1 cellular context compared by ENCODE assay signal in genomic region chr20:38023181-38024085, GRCh38.
TF ChIP-seq lines count a peak whose summit lies in the region.

No MANE protein-coding gene starts in this region.

TF ChIP-seq in HepG2, 621 proteins besides CTCF, POLR2A, EP300 and RAD21 (continued from another document):
- TF ChIP-seq PRDM15 (CRISPR knock-in tag; IDR thresholded peaks at IDR 0.05) = no peak
- peak; percentile 34; the same call in 1 of the 2 replicates for TF ChIP-seq HOXA5 (CRISPR knock-in tag; IDR thresholded peaks at IDR 0.05)
- peak; percentile 27; the same call in 1 of the 2 replicates for TF ChIP-seq HNF1A (IDR thresholded peaks at IDR 0.05; ENCODE audit: low read depth)
- no peak for TF ChIP-seq HNF1A (CRISPR knock-in tag; IDR thresholded peaks at IDR 0.05; ENCODE audit: borderline replicate concordance)
- no peak for TF ChIP-seq ZNF850 (CRISPR knock-in tag; conservative IDR thresholded peaks at IDR 0.05)
- TF ChIP-seq GMEB2 (CRISPR knock-in tag; IDR thresholded peaks at IDR 0.05; ENCODE audit: low read depth) = 0 out of 2 replicates have a peak, but pooled peaks have one; percentile 28
- TF ChIP-seq TGIF2 (CRISPR knock-in tag; IDR thresholded peaks at IDR 0.05) = peak; percentile 37; the same call in 1 of the 2 replicates
- 0 out of 2 replicates have a peak, but pooled peaks have one; percentile 50 for TF ChIP-seq ERF (CRISPR knock-in tag; IDR thresholded peaks at IDR 0.05)
- no peak for TF ChIP-seq ZNF687 (CRISPR knock-in tag; IDR thresholded peaks at IDR 0.05)
- TF ChIP-seq ZFP1 (CRISPR knock-in tag; IDR thresholded peaks at IDR 0.05) = 0 out of 2 replicates have a peak, but pooled peaks have one; percentile 37
- no peak for TF ChIP-seq HNRNPH1 (optimal IDR thresholded peaks at IDR 0.05; ENCODE audit: low read depth, low read length)
- no peak for TF ChIP-seq TOPORS (CRISPR knock-in tag; IDR thresholded peaks at IDR 0.05)
- TF ChIP-seq NFKBIZ (CRISPR knock-in tag; IDR thresholded peaks at IDR 0.05) = peak; percentile 38; the same call in 1 of the 2 replicates
- TF ChIP-seq SIN3A (IDR thresholded peaks at IDR 0.05; ENCODE audit: borderline replicate concordance, low read depth, low read length) = no peak
- no peak for TF ChIP-seq IRF1 (CRISPR knock-in tag; IDR thresholded peaks at IDR 0.05; ENCODE audit: low read depth)
- TF ChIP-seq ZNF652 (CRISPR knock-in tag; IDR thresholded peaks at IDR 0.05; ENCODE audit: borderline replicate concordance, low read depth) = peak; percentile 84; the same call in 1 of the 2 replicates
- peak; percentile 39; the same call in 1 of the 2 replicates for TF ChIP-seq NCOA2 (CRISPR knock-in tag; IDR thresholded peaks at IDR 0.05)
- peak; percentile 81 for TF ChIP-seq SIX4 (CRISPR knock-in tag; IDR thresholded peaks at IDR 0.05)
- 0 out of 2 replicates have a peak, but pooled peaks have one; percentile 24 for TF ChIP-seq CBX5 (CRISPR knock-in tag; IDR thresholded peaks at IDR 0.05; ENCODE audit: borderline replicate concordance)
- TF ChIP-seq PATZ1 (CRISPR knock-in tag; IDR thresholded peaks at IDR 0.05) = 0 out of 2 replicates have a peak, but pooled peaks have one; percentile 31
- TF ChIP-seq ZNF598 (CRISPR knock-in tag; IDR thresholded peaks at IDR 0.05; ENCODE audit: borderline replicate concordance) = no peak
- TF ChIP-seq ZBTB7B (CRISPR knock-in tag; IDR thresholded peaks at IDR 0.05) = 0 out of 2 replicates have a peak, but pooled peaks have one; percentile 15
- no peak for TF ChIP-seq HNRNPLL (IDR thresholded peaks at IDR 0.05; ENCODE audit: low read depth, low read length, poor library complexity, severe bottlenecking)
- 0 out of 2 replicates have a peak, but pooled peaks have one; percentile 9 for TF ChIP-seq KDM1A (CRISPR knock-in tag; IDR thresholded peaks at IDR 0.05)
- TF ChIP-seq ATF4 (CRISPR knock-in tag; IDR thresholded peaks at IDR 0.05) = peak in 1 of 2 experiments; percentile 85; a peak in 2 of 4 replicates
- peak; percentile 79 for TF ChIP-seq ZNF3 (CRISPR knock-in tag; IDR thresholded peaks at IDR 0.05)
- TF ChIP-seq LCORL (IDR thresholded peaks at IDR 0.05) = no peak
- TF ChIP-seq LCORL (CRISPR knock-in tag; IDR thresholded peaks at IDR 0.05) = no peak
- TF ChIP-seq SOX13 (IDR thresholded peaks at IDR 0.05) = no peak
- TF ChIP-seq SOX13 (CRISPR knock-in tag; conservative IDR thresholded peaks at IDR 0.05 in 1 of 2, IDR thresholded peaks at IDR 0.05 in 1 of 2) = peak in 1 of 2 experiments; percentile 45; a peak in 1 of 4 replicates
- TF ChIP-seq PHF5A (CRISPR knock-in tag; IDR thresholded peaks at IDR 0.05; ENCODE audit: low read depth, unreplicated experiment) = no peak
- TF ChIP-seq KDM6A (CRISPR knock-in tag; IDR thresholded peaks at IDR 0.05; ENCODE audit: low read depth) = no peak
- peak; percentile 5; the same call in 1 of the 2 replicates for TF ChIP-seq CREM (IDR thresholded peaks at IDR 0.05)
- TF ChIP-seq CREM (CRISPR knock-in tag; IDR thresholded peaks at IDR 0.05) = no peak
- no peak for TF ChIP-seq CREB1 (IDR thresholded peaks at IDR 0.05)
- TF ChIP-seq CREB1 (CRISPR knock-in tag; IDR thresholded peaks at IDR 0.05) = peak; percentile 56
- TF ChIP-seq ZNF33A (CRISPR knock-in tag; IDR thresholded peaks at IDR 0.05; ENCODE audit: borderline replicate concordance) = no peak
- peak; percentile 72 for TF ChIP-seq HNF4A (CRISPR knock-in tag; IDR thresholded peaks at IDR 0.05)
TF ChIP-seq in HepG2: peak in this region for 48.
